8 cellular contexts compared by ENCODE assay signal in the genomic region with DNA sequence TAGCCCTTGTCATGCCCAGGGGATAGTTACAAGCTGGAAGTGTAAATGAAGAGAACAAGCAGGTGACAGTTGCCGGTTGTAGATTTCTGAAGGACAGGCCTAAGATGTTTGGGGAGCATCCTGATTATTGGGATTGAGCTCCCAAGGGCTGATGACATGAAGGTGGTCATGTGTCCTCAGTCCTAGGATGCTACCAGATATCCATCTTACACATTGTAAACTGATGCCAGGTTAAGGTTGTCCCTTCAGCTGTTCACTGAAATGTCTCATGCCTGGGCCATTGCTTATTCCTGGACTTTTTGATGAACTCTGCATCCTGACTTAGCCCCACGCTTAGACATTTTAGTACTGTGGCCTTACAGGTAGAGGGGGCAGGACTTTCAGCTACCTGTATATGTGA. TPM values are rescaled to one million over a fixed set of nuclear protein-coding genes. Genes with fewer than 3 reads are reported as not detected.
A peak's percentile ranks its signal among the peaks of the same experiment; 100 is the strongest.
DNase-seq lines count a peak whose midpoint lies in the region; FAIRE-seq and TF ChIP-seq lines count a peak whose summit lies in the region.

No MANE protein-coding gene starts in this region.

- peak overlapping the region; percentile 89 for H3K27ac Mint-ChIP-seq in activated T-cell treated with anti-CD3 and anti-CD28 coated beads, Interleukin-2, amount 50 U/mL, for 24 hours
- H3K27ac Mint-ChIP-seq in activated T-helper 2 cell treated with anti-CD3 and anti-CD28 coated beads, Interferon-gamma antibody, Interleukin-2, Interleukin-4, amounts not matched to agents 10 μg/mL and 5 μg/mL and 100 μg/mL, durations not matched to agents 14 hours and 24 hours and 36 hours = peak overlapping the region; percentile 85
- peak overlapping the region; percentile 51 to 88 (median 77) for H3K27ac Mint-ChIP-seq in immature natural killer cell

- peak overlapping the region; percentile 77 for H3K4me3 Mint-ChIP-seq in activated T-cell treated with anti-CD3 and anti-CD28 coated beads, Interleukin-2, amount 50 U/mL, for 24 hours
- H3K4me3 Mint-ChIP-seq in activated T-helper 2 cell treated with anti-CD3 and anti-CD28 coated beads, Interferon-gamma antibody, Interleukin-2, Interleukin-4, amounts not matched to agents 10 μg/mL and 5 μg/mL and 100 μg/mL, durations not matched to agents 14 hours and 24 hours and 36 hours (ENCODE audit: low read depth) = peak overlapping the region; percentile 85
- H3K4me3 Mint-ChIP-seq in immature natural killer cell = peak overlapping the region; percentile 85 to 87 (median 86)

- no peaks in the 10 kb centered on the region for H3K27me3 ChIP-seq in thymus (ENCODE audit: control insufficient read depth, insufficient read depth)

- peak overlapping the region; percentile 86 for H3K4me3 ChIP-seq in thymus (ENCODE audit: low read length)

- peaks cover 51% of the 10 kb centered on the region for H3K4me1 Mint-ChIP-seq in activated T-cell treated with anti-CD3 and anti-CD28 coated beads, Interleukin-2, amount 50 U/mL, for 24 hours (ENCODE audit: low read depth)
- H3K4me1 Mint-ChIP-seq in activated T-helper 2 cell treated with anti-CD3 and anti-CD28 coated beads, Interferon-gamma antibody, Interleukin-2, Interleukin-4, amounts not matched to agents 10 μg/mL and 5 μg/mL and 100 μg/mL, durations not matched to agents 14 hours and 24 hours and 36 hours (ENCODE audit: low read depth) = peaks cover 31% of the 10 kb centered on the region
- H3K4me1 Mint-ChIP-seq in immature natural killer cell = peaks cover 42 to 47% of the 10 kb centered on the region in 2 donors

- no peaks in the 10 kb centered on the region for H3K9me3 Mint-ChIP-seq in activated T-cell treated with anti-CD3 and anti-CD28 coated beads, Interleukin-2, amount 50 U/mL, for 24 hours
- H3K9me3 Mint-ChIP-seq in activated T-helper 2 cell treated with anti-CD3 and anti-CD28 coated beads, Interferon-gamma antibody, Interleukin-2, Interleukin-4, amounts not matched to agents 10 μg/mL and 5 μg/mL and 100 μg/mL, durations not matched to agents 14 hours and 24 hours and 36 hours = no peaks in the 10 kb centered on the region
- no peaks in the 10 kb centered on the region for H3K9me3 Mint-ChIP-seq in immature natural killer cell

- in situ Hi-C loops in GM13976 (cut with MboI; ENCODE audit: low sequenced_read_pairs, unreplicated experiment) = loop anchor here (25.0 kb wide), 1 partner anchor 163 kb away; the partner anchor contains the start of gene TMED4

- peaks cover 29% of the 10 kb centered on the region for H3K4me1 ChIP-seq in thymus (ENCODE audit: control insufficient read depth, insufficient read depth, low read length)

- FAIRE-seq in frontal cortex (lab: Jason Lieb, UNC) = no peak

- no peak for DNase-seq in activated T-cell treated with anti-CD3 and anti-CD28 coated beads, Interleukin-2, amount 50 U/mL, for 24 hours
- DNase-seq in activated T-cell treated with anti-CD3 and anti-CD28 coated beads, Interleukin-2, amount 50 U/mL, for 48 hours = no peak
- DNase-seq in activated T-helper 2 cell treated with anti-CD3 and anti-CD28 coated beads, Interferon-gamma antibody, Interleukin-2, Interleukin-4, amounts not matched to agents 10 μg/mL and 5 μg/mL and 100 μg/mL, durations not matched to agents 14 hours and 24 hours and 36 hours (ENCODE audit: low spot score) = no peak
- DNase-seq in immature natural killer cell (no peak), frontal cortex (ENCODE audit: low spot score in 2 of 2) (no peak), GM13976 (ENCODE audit: low spot score) (no peak)
- no peak for DNase-seq in effector CD8-positive, alpha-beta T cell (lab: John Stamatoyannopoulos, UW)

- intact Hi-C loops in activated T-helper 2 cell treated with anti-CD3 and anti-CD28 coated beads, Interferon-gamma antibody, Interleukin-2, Interleukin-4, amounts not matched to agents 10 μg/mL and 5 μg/mL and 100 μg/mL, durations not matched to agents 14 hours and 24 hours and 36 hours (cut with micrococcal nuclease) = loop anchor here (2.0 kb wide), 1 partner anchor 99 kb away; the partner anchor contains the start of gene H2AZ2

- no peaks in the 10 kb centered on the region for H3K27me3 Mint-ChIP-seq in activated T-cell treated with anti-CD3 and anti-CD28 coated beads, Interleukin-2, amount 50 U/mL, for 24 hours
- no peaks in the 10 kb centered on the region for H3K27me3 Mint-ChIP-seq in activated T-helper 2 cell treated with anti-CD3 and anti-CD28 coated beads, Interferon-gamma antibody, Interleukin-2, Interleukin-4, amounts not matched to agents 10 μg/mL and 5 μg/mL and 100 μg/mL, durations not matched to agents 14 hours and 24 hours and 36 hours (ENCODE audit: low read depth)
- peaks cover 0 to 5% (median 3%) of the 10 kb centered on the region in 3 donors for H3K27me3 Mint-ChIP-seq in immature natural killer cell (ENCODE audit: low read depth in 3 of 3)

- no peak for TF ChIP-seq CTCF in GM13976 (IDR thresholded peaks at IDR 0.05; ENCODE audit: borderline replicate concordance, control extremely low read depth, extremely low read depth, insufficient read depth, missing control alignments)

- WGBS in thymus = 94% methylated on average over 2 of the region's 2 CpGs

- H3K27ac ChIP-seq in thymus (ENCODE audit: low read depth) = no peak overlapping the region

- H3K36me3 ChIP-seq in thymus (ENCODE audit: control insufficient read depth, insufficient read depth) = no peaks in the 10 kb centered on the region

- H3K36me3 Mint-ChIP-seq in activated T-cell treated with anti-CD3 and anti-CD28 coated beads, Interleukin-2, amount 50 U/mL, for 24 hours (ENCODE audit: low read depth) = peaks cover 26% of the 10 kb centered on the region
- H3K36me3 Mint-ChIP-seq in activated T-helper 2 cell treated with anti-CD3 and anti-CD28 coated beads, Interferon-gamma antibody, Interleukin-2, Interleukin-4, amounts not matched to agents 10 μg/mL and 5 μg/mL and 100 μg/mL, durations not matched to agents 14 hours and 24 hours and 36 hours (ENCODE audit: low read depth) = peaks cover 20% of the 10 kb centered on the region
- H3K36me3 Mint-ChIP-seq in immature natural killer cell = no peaks in the 10 kb centered on the region

- no peaks in the 10 kb centered on the region for H3K9me3 ChIP-seq in thymus (ENCODE audit: control insufficient read depth)

RNA-seq across cellular contexts. Expression of gene ZMIZ2, which starts 1.3 kb away (rescaled TPM):
- total RNA-seq in activated T-helper 2 cell treated with anti-CD3 and anti-CD28 coated beads, Interferon-gamma antibody, Interleukin-2, Interleukin-4, amounts not matched to agents 10 μg/mL and 5 μg/mL and 100 μg/mL, durations not matched to agents 14 hours and 24 hours and 36 hours = 105 TPM in 2 replicates
- polyA plus RNA-seq in immature natural killer cell (1 to 10 TPM in 2 of 3 donors, under 1 TPM in 1; 0.58 to 8.1 (median 3.3) TPM), thymus (74.1 TPM)
- 9.8 TPM for total RNA-seq in frontal cortex

RNA-seq across cellular contexts. Expression of gene PPIA, which starts 46.5 kb away (rescaled TPM):
- total RNA-seq in activated T-helper 2 cell treated with anti-CD3 and anti-CD28 coated beads, Interferon-gamma antibody, Interleukin-2, Interleukin-4, amounts not matched to agents 10 μg/mL and 5 μg/mL and 100 μg/mL, durations not matched to agents 14 hours and 24 hours and 36 hours = 2,442 and 2,446 TPM in 2 replicates
- polyA plus RNA-seq in immature natural killer cell (1,000 to 10,000 TPM; 2,627 to 4,215 (median 3,741) TPM), thymus (2,685 TPM)
- total RNA-seq in frontal cortex = 518 TPM
